ENCODE assay signal across 8 cellular contexts in genomic region chr5:43514471-43514815, GRCh38. TPM values are rescaled to one million over a fixed set of nuclear protein-coding genes. Genes with fewer than 3 reads are reported as not detected.
A peak's percentile ranks its signal among the peaks of the same experiment; 100 is the strongest.
DNase-seq lines count a peak whose midpoint lies in the region; ATAC-seq and TF ChIP-seq lines count a peak whose summit lies in the region.

No MANE protein-coding gene starts in this region.

- TSS peak; percentile 87 for BruUV-seq in IMR-90 (replicated peaks; lab: Mats Ljungman, UMichigan)

- peak overlapping the region; percentile 6; the same call in 1 of the 2 replicates for H3K18ac ChIP-seq in IMR-90 (ENCODE audit: low read depth, low read length)

- peak overlapping the region; percentile 85 for H2AK9ac ChIP-seq in IMR-90 (replicated peaks; ENCODE audit: low read depth, low read length, poor library complexity)

- POLR2A ChIA-PET in IMR-90 (lab: Charles Lee; ENCODE audit: unreplicated experiment), result no interaction called here

- H2BK20ac ChIP-seq in IMR-90 (ENCODE audit: low read depth, low read length), result no peak overlapping the region

- H3K4me3 ChIP-seq in IMR-90 (ENCODE audit: insufficient read depth, low read depth, low read length) (peak overlapping the region; percentile 67), right atrium auricular region (peak overlapping the region; percentile 45 to 69), skeletal muscle cell (ENCODE audit: low read depth, low read length) (peak overlapping the region; percentile 79)

- H3K27me3 Mint-ChIP-seq in activated T-helper 2 cell treated with anti-CD3 and anti-CD28 coated beads, Interferon-gamma antibody, Interleukin-2, Interleukin-4, amounts not matched to agents 10 μg/mL and 5 μg/mL and 100 μg/mL, durations not matched to agents 14 hours and 24 hours and 36 hours (ENCODE audit: low read depth), result no peaks in the 10 kb centered on the region

- no peaks in the 10 kb centered on the region for H3K27me3 ChIP-seq in IMR-90 (ENCODE audit: control insufficient read depth, insufficient read depth, low read length)
- no peaks in the 10 kb centered on the region for H3K27me3 ChIP-seq in right atrium auricular region

- 0 out of 2 replicates have a peak overlapping the region, but pooled peaks have one; percentile 7 for H2BK120ac ChIP-seq in IMR-90 (ENCODE audit: low read depth, low read length)

- H3K4me1 ChIP-seq in IMR-90 (ENCODE audit: control insufficient read depth, insufficient read depth, low read length) (no peaks in the 10 kb centered on the region), right atrium auricular region (peaks cover 0 to 15% of the 10 kb centered on the region in 2 donors)

- H3K27ac ChIP-seq in IMR-90 (ENCODE audit: insufficient read depth, low read length) (peak overlapping the region; percentile 44; the same call in 1 of the 2 replicates), right atrium auricular region (peak overlapping the region; percentile 82 to 84)

- intact Hi-C loops in IMR-90 (cut with micrococcal nuclease), result loop anchor here (2.0 to 5.0 kb wide), 2 partner anchors 30 to 562 kb away; no protein-coding TSS in a partner anchor
- intact Hi-C loops in activated T-helper 2 cell treated with anti-CD3 and anti-CD28 coated beads, Interferon-gamma antibody, Interleukin-2, Interleukin-4, amounts not matched to agents 10 μg/mL and 5 μg/mL and 100 μg/mL, durations not matched to agents 14 hours and 24 hours and 36 hours (cut with micrococcal nuclease), result loop anchor here (2.0 kb wide), 1 partner anchor 202 kb away; the partner anchor contains the start of gene HMGCS1

- dilution Hi-C loops in IMR-90 (cut with HindIII; ENCODE audit: low sequenced_read_pairs, unreplicated experiment), result no loop called here

- WGBS in IMR-90 (ENCODE audit: extremely low coverage in 2 of 2, insufficient read length in 1 of 2), 2 experiments, result 0% methylated on average over 3 of the region's 6 CpGs; no CpG with 5 or more reads in 1 of the 2 experiments

- H2BK15ac ChIP-seq in IMR-90 (ENCODE audit: low read depth, low read length), result 0 out of 3 replicates have a peak overlapping the region, but pooled peaks have one; percentile 13

- peak; percentile 61 for DNase-seq in activated CD4-positive, alpha-beta T cell treated with anti-CD3 and anti-CD28 coated beads for 48 hours
- DNase-seq in activated CD4-positive, alpha-beta T cell treated with anti-CD3 and anti-CD28 coated beads for 4 hours, result no peak
- peak; percentile 87 for DNase-seq in IMR-90
- DNase-seq in activated T-helper 2 cell treated with anti-CD3 and anti-CD28 coated beads, Interferon-gamma antibody, Interleukin-2, Interleukin-4, amounts not matched to agents 10 μg/mL and 5 μg/mL and 100 μg/mL, durations not matched to agents 14 hours and 24 hours and 36 hours (ENCODE audit: low spot score), result no peak
- no peak for DNase-seq in right atrium auricular region (ENCODE audit: low spot score)
- DNase-seq in skeletal muscle cell (ENCODE audit: low read depth), result peak; percentile 50
- no peak for DNase-seq in KG1 (lab: John Stamatoyannopoulos, UW)

- H2AFZ ChIP-seq in IMR-90 (replicated peaks; ENCODE audit: low read length, poor library complexity), result peak overlapping the region; percentile 93

- H3K9me3 Mint-ChIP-seq in activated T-helper 2 cell treated with anti-CD3 and anti-CD28 coated beads, Interferon-gamma antibody, Interleukin-2, Interleukin-4, amounts not matched to agents 10 μg/mL and 5 μg/mL and 100 μg/mL, durations not matched to agents 14 hours and 24 hours and 36 hours, result no peaks in the 10 kb centered on the region

- H3K9me1 ChIP-seq in IMR-90 (ENCODE audit: insufficient read depth, low read length), result no peaks in the 10 kb centered on the region

- peak overlapping the region; percentile 64 for H3K14ac ChIP-seq in IMR-90 (replicated peaks; ENCODE audit: low read depth, low read length)

- peaks cover 12 to 20% of the 10 kb centered on the region in 2 experiments for H3K79me1 ChIP-seq in IMR-90 (ENCODE audit: low read depth in 1 of 2, low read length in 2 of 2)

- no peak for TF ChIP-seq POLR2A in IMR-90 (IDR thresholded peaks at IDR 0.05; ENCODE audit: low read depth, low read length)

- peaks cover 13% of the 10 kb centered on the region for H3K36me3 Mint-ChIP-seq in activated T-helper 2 cell treated with anti-CD3 and anti-CD28 coated beads, Interferon-gamma antibody, Interleukin-2, Interleukin-4, amounts not matched to agents 10 μg/mL and 5 μg/mL and 100 μg/mL, durations not matched to agents 14 hours and 24 hours and 36 hours (ENCODE audit: low read depth)

- no peaks in the 10 kb centered on the region for H3K9me3 ChIP-seq in IMR-90 (ENCODE audit: control insufficient read depth, insufficient read depth, low read length)
- no peaks in the 10 kb centered on the region for H3K9me3 ChIP-seq in right atrium auricular region

- no peaks in the 10 kb centered on the region; the same call in 1 of the 2 replicates for H4K20me1 ChIP-seq in IMR-90 (ENCODE audit: insufficient read depth, low read length)

- peak overlapping the region; percentile 87 for H3K4me2 ChIP-seq in IMR-90 (ENCODE audit: low read depth, low read length)

- ATAC-seq in GM21723 (IDR thresholded peaks at IDR 0.05; ENCODE audit: unreplicated experiment) (peak; percentile 40), IMR-90 (ENCODE audit: low read depth) (peak; percentile 72)

- H2BK5ac ChIP-seq in IMR-90 (ENCODE audit: low read depth, low read length, poor library complexity, severe bottlenecking), result peak overlapping the region; percentile 66

- H3K4ac ChIP-seq in IMR-90 (ENCODE audit: low read depth, low read length), result peak overlapping the region; percentile 44

- H3K27ac Mint-ChIP-seq in activated T-helper 2 cell treated with anti-CD3 and anti-CD28 coated beads, Interferon-gamma antibody, Interleukin-2, Interleukin-4, amounts not matched to agents 10 μg/mL and 5 μg/mL and 100 μg/mL, durations not matched to agents 14 hours and 24 hours and 36 hours, result peak overlapping the region; percentile 96

- peak overlapping the region; percentile 82 for H3K56ac ChIP-seq in IMR-90 (ENCODE audit: extremely low read depth, insufficient read depth, low read length)

- CTCF ChIA-PET in IMR-90 (lab: Yijun Ruan, JAX), result no interaction called here

- H2AK5ac ChIP-seq in IMR-90 (ENCODE audit: low read depth, low read length), result no peak overlapping the region

- peak overlapping the region; percentile 27 to 86; a peak in 3 of 4 replicates for H4K8ac ChIP-seq in IMR-90 (ENCODE audit: low read depth in 2 of 2, low read length in 2 of 2)

- H4K91ac ChIP-seq in IMR-90 (ENCODE audit: insufficient read depth, low read depth, low read length), result peak overlapping the region; percentile 58; the same call in 1 of the 2 replicates

- peak overlapping the region; percentile 92 for H3K4me3 Mint-ChIP-seq in activated T-helper 2 cell treated with anti-CD3 and anti-CD28 coated beads, Interferon-gamma antibody, Interleukin-2, Interleukin-4, amounts not matched to agents 10 μg/mL and 5 μg/mL and 100 μg/mL, durations not matched to agents 14 hours and 24 hours and 36 hours (ENCODE audit: low read depth)

- H3K9ac ChIP-seq in IMR-90 (ENCODE audit: low read depth, low read length), result peak overlapping the region; percentile 52

- peak overlapping the region; percentile 84 for H3K23ac ChIP-seq in IMR-90 (ENCODE audit: low read depth, low read length)

- TF ChIP-seq RAD21 in IMR-90 (IDR thresholded peaks at IDR 0.05; ENCODE audit: low read length), result no peak

- H4K5ac ChIP-seq in IMR-90 (ENCODE audit: low read depth, low read length), result no peak overlapping the region

- in situ Hi-C loops in IMR-90 (cut with MboI; ENCODE audit: low sequenced_read_pairs), result no loop called here

- H3K36me3 ChIP-seq in IMR-90 (ENCODE audit: control insufficient read depth, insufficient read depth, low read length) (no peaks in the 10 kb centered on the region), right atrium auricular region (no peaks in the 10 kb centered on the region)

- peaks cover 34% of the 10 kb centered on the region for H3K4me1 Mint-ChIP-seq in activated T-helper 2 cell treated with anti-CD3 and anti-CD28 coated beads, Interferon-gamma antibody, Interleukin-2, Interleukin-4, amounts not matched to agents 10 μg/mL and 5 μg/mL and 100 μg/mL, durations not matched to agents 14 hours and 24 hours and 36 hours (ENCODE audit: low read depth)

- TF ChIP-seq CTCF in IMR-90 (conservative IDR thresholded peaks at IDR 0.05; ENCODE audit: low read depth, low read length) (no peak), right atrium auricular region (IDR thresholded peaks at IDR 0.05) (no peak)

TF ChIP-seq in IMR-90, 13 proteins besides CTCF, POLR2A, EP300 and RAD21 (continues in another document):
- no peak for TF ChIP-seq RCOR1 (IDR thresholded peaks at IDR 0.05; ENCODE audit: insufficient replicate concordance, low read length)
- TF ChIP-seq SMC3 (IDR thresholded peaks at IDR 0.05; ENCODE audit: low read depth, low read length), result no peak
- no peak for TF ChIP-seq CHD1 (IDR thresholded peaks at IDR 0.05; ENCODE audit: low read depth, low read length)
- TF ChIP-seq NFE2L2 (IDR thresholded peaks at IDR 0.05; ENCODE audit: low read depth, low read length), result no peak

RNA-seq across cellular contexts. Expression of gene C5orf34, which starts 0.5 kb away (rescaled TPM):
- 6.1 and 7.2 TPM in 2 replicates for total RNA-seq in IMR-90 (2012; rRNA removed)
- 3.3 TPM in 2 replicates for polyA plus RNA-seq in IMR-90 (2012; rRNA removed)
- 0.22 and 0.37 TPM in 2 replicates for polyA plus RNA-seq in IMR-90 (2012; cell fraction: cytosol; rRNA removed)
- 0.70 and 7.0 TPM in 2 replicates for polyA plus RNA-seq in IMR-90 (2012; cell fraction: nucleus; rRNA removed; ENCODE audit: low replicate concordance)
- 6.3 and 8.3 TPM in 2 replicates for total RNA-seq in activated T-helper 2 cell treated with anti-CD3 and anti-CD28 coated beads, Interferon-gamma antibody, Interleukin-2, Interleukin-4, amounts not matched to agents 10 μg/mL and 5 μg/mL and 100 μg/mL, durations not matched to agents 14 hours and 24 hours and 36 hours
- under 1 TPM; 0.51 to 0.56 TPM for total RNA-seq in right atrium auricular region

RNA-seq across cellular contexts. Expression of gene TMEM267, which starts 30.8 kb away (rescaled TPM):
- total RNA-seq in IMR-90 (2012; rRNA removed), result 12.0 and 17.5 TPM in 2 replicates
- polyA plus RNA-seq in IMR-90 (2012; rRNA removed), result 6.6 and 9.2 TPM in 2 replicates
- polyA plus RNA-seq in IMR-90 (2012; cell fraction: cytosol; rRNA removed), result 0.62 and 1.8 TPM in 2 replicates
- polyA plus RNA-seq in IMR-90 (2012; cell fraction: nucleus; rRNA removed; ENCODE audit: low replicate concordance), result 1.2 and 12.8 TPM in 2 replicates
- 17.3 and 20.1 TPM in 2 replicates for total RNA-seq in activated T-helper 2 cell treated with anti-CD3 and anti-CD28 coated beads, Interferon-gamma antibody, Interleukin-2, Interleukin-4, amounts not matched to agents 10 μg/mL and 5 μg/mL and 100 μg/mL, durations not matched to agents 14 hours and 24 hours and 36 hours
- total RNA-seq in right atrium auricular region, result 10 to 100 TPM in 1 of 2 donors, 1 to 10 TPM in 1; 6.0 to 10.4 TPM

RNA-seq across cellular contexts. Expression of gene PAIP1, which starts 42.4 kb away (rescaled TPM):
- 101 and 123 TPM in 2 replicates for total RNA-seq in IMR-90 (2012; rRNA removed)
- polyA plus RNA-seq in IMR-90 (2012; rRNA removed), result 52.9 and 59.1 TPM in 2 replicates
- 18.9 TPM in 2 replicates for polyA plus RNA-seq in IMR-90 (2012; cell fraction: cytosol; rRNA removed)
- 5.3 and 33.3 TPM in 2 replicates for polyA plus RNA-seq in IMR-90 (2012; cell fraction: nucleus; rRNA removed; ENCODE audit: low replicate concordance)
- 56.8 and 58.0 TPM in 2 replicates for total RNA-seq in activated T-helper 2 cell treated with anti-CD3 and anti-CD28 coated beads, Interferon-gamma antibody, Interleukin-2, Interleukin-4, amounts not matched to agents 10 μg/mL and 5 μg/mL and 100 μg/mL, durations not matched to agents 14 hours and 24 hours and 36 hours
- 10 to 100 TPM; 68.0 to 80.3 TPM for total RNA-seq in right atrium auricular region

Comparison
In these comparisons a context has a peak if more than half of its experiments do, and no peak if none do; other contexts are left out.
1. DNase-seq: peak in activated CD4-positive, alpha-beta T cell treated with anti-CD3 and anti-CD28 coated beads for 48 hours (single experiment), IMR-90 (single experiment) and skeletal muscle cell (single experiment); none in activated CD4-positive, alpha-beta T cell treated with anti-CD3 and anti-CD28 coated beads for 4 hours (0 of 2), activated T-helper 2 cell treated with anti-CD3 and anti-CD28 coated beads, Interferon-gamma antibody, Interleukin-2, Interleukin-4, amounts not matched to agents 10 μg/mL and 5 μg/mL and 100 μg/mL, durations not matched to agents 14 hours and 24 hours and 36 hours (single experiment), right atrium auricular region (single experiment) and KG1 (single experiment).
2. Peak in every context shown above with its lines, with median percentiles within 50 percentile points of each other: H3K4me3 ChIP-seq.